ENCODE assay signal across 8 cellular contexts in the genomic region with DNA sequence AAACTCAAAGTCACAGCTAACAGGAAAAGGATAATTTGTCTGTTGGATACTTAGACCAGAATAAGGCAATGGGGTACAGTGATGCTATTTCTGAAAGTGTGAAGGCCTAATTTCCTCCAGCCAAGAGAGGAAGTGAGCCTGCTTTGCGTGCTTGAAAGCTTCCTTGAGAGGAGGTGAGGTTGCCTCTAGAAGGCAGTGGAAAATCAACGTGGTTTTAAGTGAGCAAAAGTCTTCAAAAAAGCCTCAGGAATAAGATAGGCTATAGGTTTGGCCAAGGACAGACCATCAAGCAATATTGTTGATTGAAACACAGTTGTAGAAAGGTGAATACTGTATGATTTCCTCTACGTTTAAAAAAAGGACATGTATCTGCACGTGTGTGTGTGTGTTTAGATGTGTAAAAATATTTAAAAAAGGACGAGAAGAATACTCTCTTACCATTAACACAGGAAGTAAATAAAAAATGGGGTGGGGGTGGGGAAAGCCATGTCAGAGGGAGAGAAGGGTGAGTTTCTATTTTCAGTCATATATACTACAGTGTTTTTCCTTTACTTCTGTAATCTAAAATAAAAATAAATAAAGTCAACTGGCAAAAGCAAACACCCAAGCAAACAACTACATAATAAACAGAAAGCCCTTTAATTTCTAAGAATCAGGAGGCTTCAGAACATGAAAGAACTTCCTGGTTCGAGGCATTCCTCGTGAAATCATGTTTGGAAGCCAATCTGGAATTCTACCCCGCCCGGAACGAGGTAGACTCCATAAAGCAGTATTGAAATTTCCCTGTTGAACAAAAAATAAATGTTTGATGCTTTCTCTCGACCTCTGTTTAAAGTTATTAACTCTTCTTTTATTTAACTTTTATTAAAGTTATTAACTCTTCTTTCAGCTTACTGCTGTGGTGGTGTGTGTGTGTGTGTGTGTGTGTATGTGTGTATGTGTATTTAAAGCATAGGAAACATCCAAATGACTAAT.
DNase-seq lines count a peak whose midpoint lies in the region; ATAC-seq and TF ChIP-seq lines count a peak whose summit lies in the region.

No MANE protein-coding gene starts in this region.

- peak; percentile 10 for DNase-seq in activated CD8-positive, alpha-beta memory T cell treated with anti-CD3 and anti-CD28 coated beads, Interleukin-2, amount 50 U/mL, for 24 hours (ENCODE audit: extremely low read depth)
- no peak for DNase-seq in activated CD8-positive, alpha-beta memory T cell treated with anti-CD3 and anti-CD28 coated beads, Interleukin-2, amount 50 U/mL, for 48 hours
- DNase-seq in RPMI7951 (ENCODE audit: low read depth): peak; percentile 32
- no peak for DNase-seq in chondrocyte (ENCODE audit: low spot score)
- DNase-seq in occipital lobe (lab: John Stamatoyannopoulos, UW): peak; percentile 36
- no peak for DNase-seq in NCI-H1436 (lab: John Stamatoyannopoulos, UW)

- H3K27me3 Mint-ChIP-seq in chondrocyte (ENCODE audit: low read depth): no peaks in the 10 kb centered on the region

- H3K4me3 Mint-ChIP-seq in chondrocyte (ENCODE audit: unreplicated experiment): no peak overlapping the region

- H3K27ac Mint-ChIP-seq in chondrocyte (ENCODE audit: unreplicated experiment): peak overlapping the region; percentile 91

- peak; percentile 83 for ATAC-seq in HG02885 (IDR thresholded peaks at IDR 0.05; ENCODE audit: poor library complexity, unreplicated experiment)
- ATAC-seq in HG02970 (IDR thresholded peaks at IDR 0.05; ENCODE audit: low FRiP score, unreplicated experiment): no peak

- H3K36me3 Mint-ChIP-seq in chondrocyte (ENCODE audit: low read depth): no peaks in the 10 kb centered on the region

- TF ChIP-seq CTCF in chondrocyte (IDR thresholded peaks at IDR 0.05): no peak

- H3K9me3 Mint-ChIP-seq in chondrocyte (ENCODE audit: low read depth): no peaks in the 10 kb centered on the region

- H3K4me1 Mint-ChIP-seq in chondrocyte (ENCODE audit: low read depth): peaks cover 32% of the 10 kb centered on the region

Comparison
In these comparisons a context has a peak if more than half of its experiments do, and no peak if none do; other contexts are left out.
1. DNase-seq: peak in activated CD8-positive, alpha-beta memory T cell treated with anti-CD3 and anti-CD28 coated beads, Interleukin-2, amount 50 U/mL, for 24 hours (single experiment), RPMI7951 (single experiment) and occipital lobe (single experiment); none in activated CD8-positive, alpha-beta memory T cell treated with anti-CD3 and anti-CD28 coated beads, Interleukin-2, amount 50 U/mL, for 48 hours (single experiment), chondrocyte (single experiment) and NCI-H1436 (single experiment).